1 cellular context compared by ENCODE assay signal in the genomic region with DNA sequence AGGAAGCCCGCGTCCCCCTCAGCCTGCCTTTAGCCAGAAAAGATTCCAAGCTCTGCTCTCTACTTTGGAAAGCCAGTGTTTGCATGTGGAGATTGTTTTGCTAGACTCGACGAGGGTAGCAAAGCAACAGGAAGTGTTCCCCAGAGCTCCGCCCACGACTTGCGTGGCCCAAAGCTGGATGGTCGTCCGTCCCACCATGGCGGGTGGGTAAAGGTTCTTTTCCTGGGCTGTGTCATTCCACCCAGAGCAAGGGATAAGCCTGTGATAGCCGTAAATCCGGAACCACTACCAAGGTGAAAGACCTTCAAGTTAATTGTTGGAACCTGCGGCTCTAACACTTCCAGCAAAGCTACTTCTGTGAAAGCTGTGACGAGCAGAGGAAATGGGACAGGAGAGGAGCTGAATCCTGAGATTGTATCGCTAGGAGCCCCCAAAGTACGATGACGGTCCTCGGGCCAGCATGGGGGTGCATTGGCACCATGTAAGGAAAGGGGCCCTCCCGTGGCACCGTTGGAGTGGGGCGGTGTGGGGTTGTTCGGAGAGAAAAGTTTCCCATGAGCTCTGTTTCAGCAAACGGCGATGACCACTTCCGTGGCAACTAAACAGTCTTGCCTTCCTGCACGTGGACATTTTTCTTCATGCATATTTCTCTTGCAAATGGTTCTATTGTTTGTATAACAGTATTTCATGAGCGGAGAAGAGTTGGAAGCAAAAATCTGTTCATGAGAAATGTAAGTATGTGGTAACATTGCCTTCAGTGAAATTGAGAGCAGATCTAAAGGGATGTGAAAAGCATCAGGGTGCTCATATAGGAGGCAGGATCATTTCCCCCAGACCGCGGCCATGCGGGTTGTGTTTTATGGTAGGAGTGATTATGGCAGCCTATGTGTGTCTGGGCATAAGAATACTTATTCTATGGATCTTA.
A peak's percentile ranks its signal among the peaks of the same experiment; 100 is the strongest.
TF ChIP-seq lines count a peak whose summit lies in the region.

No MANE protein-coding gene starts in this region.

TF ChIP-seq in GM12878, 131 proteins besides CTCF, POLR2A, EP300 and RAD21 (continues in another document):
- TF ChIP-seq SREBF1 (IDR thresholded peaks at IDR 0.05; ENCODE audit: low read length) (no peak), CEBPB (IDR thresholded peaks at IDR 0.05; ENCODE audit: borderline replicate concordance in 1 of 2, low read depth in 2 of 2, low read length in 2 of 2) (no peak), NBN (IDR thresholded peaks at IDR 0.05) (no peak; the same call in 1 of the 2 replicates), RFX5 (IDR thresholded peaks at IDR 0.05; ENCODE audit: low read depth, low read length) (no peak), IRF4 (IDR thresholded peaks at IDR 0.05; ENCODE audit: low read depth, low read length) (no peak), BCL3 (IDR thresholded peaks at IDR 0.05; ENCODE audit: borderline replicate concordance, insufficient read depth, low read depth, low read length, poor library complexity, severe bottlenecking) (peak; percentile 3), SP1 (IDR thresholded peaks at IDR 0.05; ENCODE audit: low read depth, low read length) (no peak), ZNF622 (IDR thresholded peaks at IDR 0.05) (no peak), POU2F2 (IDR thresholded peaks at IDR 0.05; ENCODE audit: borderline replicate concordance, low read depth, low read length) (0 out of 3 replicates have a peak, but pooled peaks have one; percentile 15), ZNF217 (IDR thresholded peaks at IDR 0.05) (no peak), KDM1A (IDR thresholded peaks at IDR 0.05; ENCODE audit: borderline replicate concordance) (no peak), CREB1 (IDR thresholded peaks at IDR 0.05; ENCODE audit: low read depth) (no peak), NFYA (IDR thresholded peaks at IDR 0.05; ENCODE audit: borderline replicate concordance, low read depth, low read length) (no peak), ZZZ3 (IDR thresholded peaks at IDR 0.05; ENCODE audit: control insufficient read depth, insufficient read length, low read depth) (no peak), ZNF24 (IDR thresholded peaks at IDR 0.05) (no peak), JUND (IDR thresholded peaks at IDR 0.05; ENCODE audit: low read depth, low read length) (no peak), BMI1 (IDR thresholded peaks at IDR 0.05; ENCODE audit: borderline replicate concordance) (no peak), STAT3 (IDR thresholded peaks at IDR 0.05; ENCODE audit: low read depth, low read length) (no peak), HSF1 (IDR thresholded peaks at IDR 0.05; ENCODE audit: low read depth, low read length) (no peak), SPI1 (IDR thresholded peaks at IDR 0.05; ENCODE audit: borderline replicate concordance, insufficient read depth, low read depth, low read length) (peak; percentile 58; the same call in 1 of the 2 replicates), NR2C2 (IDR thresholded peaks at IDR 0.05; ENCODE audit: borderline replicate concordance, control insufficient read depth, insufficient read length, low read depth) (no peak), HCFC1 (IDR thresholded peaks at IDR 0.05; ENCODE audit: low read length) (no peak), NR2F1 (conservative IDR thresholded peaks at IDR 0.05) (no peak), HDAC6 (IDR thresholded peaks at IDR 0.05; ENCODE audit: unreplicated experiment) (no peak), NRF1 (conservative IDR thresholded peaks at IDR 0.05; ENCODE audit: low read depth, low read length) (no peak), SRF (IDR thresholded peaks at IDR 0.05; ENCODE audit: low read depth in 2 of 2, low read length in 2 of 2) (no peak), SUPT20H (IDR thresholded peaks at IDR 0.05; ENCODE audit: borderline replicate concordance, control insufficient read depth, low read depth, low read length) (no peak), SMAD1 (IDR thresholded peaks at IDR 0.05; ENCODE audit: low read depth, partially characterized antibody) (no peak), EGR1 (IDR thresholded peaks at IDR 0.05; ENCODE audit: borderline replicate concordance in 1 of 2, low read depth in 2 of 2, low read length in 2 of 2) (peak in 1 of 2 experiments; percentile 15; a peak in 1 of 3 replicates), TARDBP (IDR thresholded peaks at IDR 0.05; ENCODE audit: borderline replicate concordance) (no peak), NFIC (IDR thresholded peaks at IDR 0.05; ENCODE audit: low read depth, low read length) (no peak), HDAC2 (IDR thresholded peaks at IDR 0.05) (no peak), CREM (IDR thresholded peaks at IDR 0.05; ENCODE audit: low read depth) (0 out of 2 replicates have a peak, but pooled peaks have one; percentile 21), SIX5 (IDR thresholded peaks at IDR 0.05; ENCODE audit: low read depth, low read length, severe bottlenecking) (no peak), LARP7 (IDR thresholded peaks at IDR 0.05) (no peak; the same call in 1 of the 2 replicates)
- TF ChIP-seq, protein P1, sequence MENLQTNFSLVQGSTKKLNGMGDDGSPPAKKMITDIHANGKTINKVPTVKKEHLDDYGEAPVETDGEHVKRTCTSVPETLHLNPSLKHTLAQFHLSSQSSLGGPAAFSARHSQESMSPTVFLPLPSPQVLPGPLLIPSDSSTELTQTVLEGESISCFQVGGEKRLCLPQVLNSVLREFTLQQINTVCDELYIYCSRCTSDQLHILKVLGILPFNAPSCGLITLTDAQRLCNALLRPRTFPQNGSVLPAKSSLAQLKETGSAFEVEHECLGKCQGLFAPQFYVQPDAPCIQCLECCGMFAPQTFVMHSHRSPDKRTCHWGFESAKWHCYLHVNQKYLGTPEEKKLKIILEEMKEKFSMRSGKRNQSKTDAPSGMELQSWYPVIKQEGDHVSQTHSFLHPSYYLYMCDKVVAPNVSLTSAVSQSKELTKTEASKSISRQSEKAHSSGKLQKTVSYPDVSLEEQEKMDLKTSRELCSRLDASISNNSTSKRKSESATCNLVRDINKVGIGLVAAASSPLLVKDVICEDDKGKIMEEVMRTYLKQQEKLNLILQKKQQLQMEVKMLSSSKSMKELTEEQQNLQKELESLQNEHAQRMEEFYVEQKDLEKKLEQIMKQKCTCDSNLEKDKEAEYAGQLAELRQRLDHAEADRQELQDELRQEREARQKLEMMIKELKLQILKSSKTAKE (IDR thresholded peaks at IDR 0.05; ENCODE audit: low read depth, poor library complexity, severe bottlenecking): no peak
- TF ChIP-seq, protein P2, sequence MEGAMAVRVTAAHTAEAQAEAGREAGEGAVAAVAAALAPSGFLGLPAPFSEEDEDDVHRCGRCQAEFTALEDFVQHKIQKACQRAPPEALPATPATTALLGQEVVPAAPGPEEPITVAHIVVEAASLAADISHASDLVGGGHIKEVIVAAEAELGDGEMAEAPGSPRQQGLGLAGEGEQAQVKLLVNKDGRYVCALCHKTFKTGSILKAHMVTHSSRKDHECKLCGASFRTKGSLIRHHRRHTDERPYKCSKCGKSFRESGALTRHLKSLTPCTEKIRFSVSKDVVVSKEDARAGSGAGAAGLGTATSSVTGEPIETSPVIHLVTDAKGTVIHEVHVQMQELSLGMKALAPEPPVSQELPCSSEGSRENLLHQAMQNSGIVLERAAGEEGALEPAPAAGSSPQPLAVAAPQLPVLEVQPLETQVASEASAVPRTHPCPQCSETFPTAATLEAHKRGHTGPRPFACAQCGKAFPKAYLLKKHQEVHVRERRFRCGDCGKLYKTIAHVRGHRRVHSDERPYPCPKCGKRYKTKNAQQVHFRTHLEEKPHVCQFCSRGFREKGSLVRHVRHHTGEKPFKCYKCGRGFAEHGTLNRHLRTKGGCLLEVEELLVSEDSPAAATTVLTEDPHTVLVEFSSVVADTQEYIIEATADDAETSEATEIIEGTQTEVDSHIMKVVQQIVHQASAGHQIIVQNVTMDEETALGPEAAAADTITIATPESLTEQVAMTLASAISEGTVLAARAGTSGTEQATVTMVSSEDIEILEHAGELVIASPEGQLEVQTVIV (IDR thresholded peaks at IDR 0.05; ENCODE audit: borderline replicate concordance, partially characterized antibody): no peak
- TF ChIP-seq, protein P3, sequence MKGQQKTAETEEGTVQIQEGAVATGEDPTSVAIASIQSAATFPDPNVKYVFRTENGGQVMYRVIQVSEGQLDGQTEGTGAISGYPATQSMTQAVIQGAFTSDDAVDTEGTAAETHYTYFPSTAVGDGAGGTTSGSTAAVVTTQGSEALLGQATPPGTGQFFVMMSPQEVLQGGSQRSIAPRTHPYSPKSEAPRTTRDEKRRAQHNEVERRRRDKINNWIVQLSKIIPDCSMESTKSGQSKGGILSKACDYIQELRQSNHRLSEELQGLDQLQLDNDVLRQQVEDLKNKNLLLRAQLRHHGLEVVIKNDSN (IDR thresholded peaks at IDR 0.05; ENCODE audit: borderline replicate concordance, extremely low read length, insufficient read depth, low read depth, low read length): no peak
- TF ChIP-seq, protein P4, sequence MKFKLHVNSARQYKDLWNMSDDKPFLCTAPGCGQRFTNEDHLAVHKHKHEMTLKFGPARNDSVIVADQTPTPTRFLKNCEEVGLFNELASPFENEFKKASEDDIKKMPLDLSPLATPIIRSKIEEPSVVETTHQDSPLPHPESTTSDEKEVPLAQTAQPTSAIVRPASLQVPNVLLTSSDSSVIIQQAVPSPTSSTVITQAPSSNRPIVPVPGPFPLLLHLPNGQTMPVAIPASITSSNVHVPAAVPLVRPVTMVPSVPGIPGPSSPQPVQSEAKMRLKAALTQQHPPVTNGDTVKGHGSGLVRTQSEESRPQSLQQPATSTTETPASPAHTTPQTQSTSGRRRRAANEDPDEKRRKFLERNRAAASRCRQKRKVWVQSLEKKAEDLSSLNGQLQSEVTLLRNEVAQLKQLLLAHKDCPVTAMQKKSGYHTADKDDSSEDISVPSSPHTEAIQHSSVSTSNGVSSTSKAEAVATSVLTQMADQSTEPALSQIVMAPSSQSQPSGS (IDR thresholded peaks at IDR 0.05; ENCODE audit: low read length): no peak
- TF ChIP-seq, protein P5, sequence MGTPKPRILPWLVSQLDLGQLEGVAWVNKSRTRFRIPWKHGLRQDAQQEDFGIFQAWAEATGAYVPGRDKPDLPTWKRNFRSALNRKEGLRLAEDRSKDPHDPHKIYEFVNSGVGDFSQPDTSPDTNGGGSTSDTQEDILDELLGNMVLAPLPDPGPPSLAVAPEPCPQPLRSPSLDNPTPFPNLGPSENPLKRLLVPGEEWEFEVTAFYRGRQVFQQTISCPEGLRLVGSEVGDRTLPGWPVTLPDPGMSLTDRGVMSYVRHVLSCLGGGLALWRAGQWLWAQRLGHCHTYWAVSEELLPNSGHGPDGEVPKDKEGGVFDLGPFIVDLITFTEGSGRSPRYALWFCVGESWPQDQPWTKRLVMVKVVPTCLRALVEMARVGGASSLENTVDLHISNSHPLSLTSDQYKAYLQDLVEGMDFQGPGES (IDR thresholded peaks at IDR 0.05): no peak
- TF ChIP-seq, protein P6, sequence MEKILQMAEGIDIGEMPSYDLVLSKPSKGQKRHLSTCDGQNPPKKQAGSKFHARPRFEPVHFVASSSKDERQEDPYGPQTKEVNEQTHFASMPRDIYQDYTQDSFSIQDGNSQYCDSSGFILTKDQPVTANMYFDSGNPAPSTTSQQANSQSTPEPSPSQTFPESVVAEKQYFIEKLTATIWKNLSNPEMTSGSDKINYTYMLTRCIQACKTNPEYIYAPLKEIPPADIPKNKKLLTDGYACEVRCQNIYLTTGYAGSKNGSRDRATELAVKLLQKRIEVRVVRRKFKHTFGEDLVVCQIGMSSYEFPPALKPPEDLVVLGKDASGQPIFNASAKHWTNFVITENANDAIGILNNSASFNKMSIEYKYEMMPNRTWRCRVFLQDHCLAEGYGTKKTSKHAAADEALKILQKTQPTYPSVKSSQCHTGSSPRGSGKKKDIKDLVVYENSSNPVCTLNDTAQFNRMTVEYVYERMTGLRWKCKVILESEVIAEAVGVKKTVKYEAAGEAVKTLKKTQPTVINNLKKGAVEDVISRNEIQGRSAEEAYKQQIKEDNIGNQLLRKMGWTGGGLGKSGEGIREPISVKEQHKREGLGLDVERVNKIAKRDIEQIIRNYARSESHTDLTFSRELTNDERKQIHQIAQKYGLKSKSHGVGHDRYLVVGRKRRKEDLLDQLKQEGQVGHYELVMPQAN (conservative IDR thresholded peaks at IDR 0.05): 0 out of 2 replicates have a peak, but pooled peaks have one; percentile 19
- TF ChIP-seq, protein P7, sequence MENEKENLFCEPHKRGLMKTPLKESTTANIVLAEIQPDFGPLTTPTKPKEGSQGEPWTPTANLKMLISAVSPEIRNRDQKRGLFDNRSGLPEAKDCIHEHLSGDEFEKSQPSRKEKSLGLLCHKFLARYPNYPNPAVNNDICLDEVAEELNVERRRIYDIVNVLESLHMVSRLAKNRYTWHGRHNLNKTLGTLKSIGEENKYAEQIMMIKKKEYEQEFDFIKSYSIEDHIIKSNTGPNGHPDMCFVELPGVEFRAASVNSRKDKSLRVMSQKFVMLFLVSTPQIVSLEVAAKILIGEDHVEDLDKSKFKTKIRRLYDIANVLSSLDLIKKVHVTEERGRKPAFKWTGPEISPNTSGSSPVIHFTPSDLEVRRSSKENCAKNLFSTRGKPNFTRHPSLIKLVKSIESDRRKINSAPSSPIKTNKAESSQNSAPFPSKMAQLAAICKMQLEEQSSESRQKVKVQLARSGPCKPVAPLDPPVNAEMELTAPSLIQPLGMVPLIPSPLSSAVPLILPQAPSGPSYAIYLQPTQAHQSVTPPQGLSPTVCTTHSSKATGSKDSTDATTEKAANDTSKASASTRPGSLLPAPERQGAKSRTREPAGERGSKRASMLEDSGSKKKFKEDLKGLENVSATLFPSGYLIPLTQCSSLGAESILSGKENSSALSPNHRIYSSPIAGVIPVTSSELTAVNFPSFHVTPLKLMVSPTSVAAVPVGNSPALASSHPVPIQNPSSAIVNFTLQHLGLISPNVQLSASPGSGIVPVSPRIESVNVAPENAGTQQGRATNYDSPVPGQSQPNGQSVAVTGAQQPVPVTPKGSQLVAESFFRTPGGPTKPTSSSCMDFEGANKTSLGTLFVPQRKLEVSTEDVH (IDR thresholded peaks at IDR 0.05; ENCODE audit: low read depth, partially characterized antibody): no peak
- TF ChIP-seq, protein P8, sequence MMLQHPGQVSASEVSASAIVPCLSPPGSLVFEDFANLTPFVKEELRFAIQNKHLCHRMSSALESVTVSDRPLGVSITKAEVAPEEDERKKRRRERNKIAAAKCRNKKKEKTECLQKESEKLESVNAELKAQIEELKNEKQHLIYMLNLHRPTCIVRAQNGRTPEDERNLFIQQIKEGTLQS (IDR thresholded peaks at IDR 0.05; ENCODE audit: borderline replicate concordance, extremely low read depth, low read depth, low read length): no peak
